In the genomic region with DNA sequence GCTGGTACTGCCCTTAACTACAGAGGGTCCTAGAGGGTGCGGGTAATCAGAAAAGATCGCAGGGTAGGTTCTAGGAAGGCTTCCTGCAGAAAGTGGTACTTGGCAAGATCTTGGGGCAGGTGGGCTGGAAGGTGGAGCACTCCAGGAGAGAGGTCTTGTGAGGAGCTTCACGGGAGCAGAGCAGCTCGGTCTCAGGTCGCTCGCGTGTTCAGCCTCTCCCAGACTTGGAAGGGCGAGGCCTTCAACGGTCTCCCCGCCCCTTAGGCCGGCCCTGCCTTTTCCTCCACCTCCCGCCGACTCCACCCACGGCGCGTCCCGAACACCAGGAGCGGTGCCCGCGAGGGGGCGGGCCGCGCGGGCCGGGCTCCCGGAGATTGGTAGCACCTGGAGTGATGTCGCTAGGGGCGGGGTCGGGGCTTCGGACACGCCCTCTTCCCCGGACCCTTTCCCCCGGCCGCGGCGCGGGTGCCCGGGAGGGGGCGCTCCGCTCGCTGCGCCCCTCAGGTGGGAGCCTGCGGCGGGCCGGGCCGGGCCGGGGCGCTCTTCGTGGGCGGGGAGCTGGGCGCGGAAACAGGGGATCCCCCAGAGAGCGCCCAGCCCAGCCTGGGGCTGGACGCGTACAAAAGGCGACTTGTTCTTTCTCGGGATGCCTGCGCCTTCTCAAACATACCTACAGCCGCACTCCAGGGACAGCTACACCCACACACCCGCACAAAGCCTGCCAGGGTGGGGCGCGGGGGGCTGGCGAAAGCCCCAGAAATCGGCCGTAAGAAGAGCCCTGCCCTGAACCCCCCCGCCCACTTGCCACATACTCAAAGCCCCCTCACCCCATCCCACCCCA, we compare ENCODE assay signal across 8 cellular contexts. TPM values are rescaled to one million over a fixed set of nuclear protein-coding genes. Genes with fewer than 3 reads are reported as not detected.
DNase-seq lines count a peak whose midpoint lies in the region; ATAC-seq and TF ChIP-seq lines count a peak whose summit lies in the region.

No MANE protein-coding gene starts in this region.

- no peaks in the 10 kb centered on the region for H3K9me3 Mint-ChIP-seq in activated naive CD8-positive, alpha-beta T cell treated with anti-CD3 and anti-CD28 coated beads, Interleukin-2, amount 50 U/mL, for 24 hours

- peak; percentile 58 to 90 (median 77) for TF ChIP-seq CTCF in heart left ventricle (IDR thresholded peaks at IDR 0.05)
- peak; percentile 53 to 88 (median 84) for TF ChIP-seq CTCF in uterus (IDR thresholded peaks at IDR 0.05)

- H3K27ac Mint-ChIP-seq in activated naive CD8-positive, alpha-beta T cell treated with anti-CD3 and anti-CD28 coated beads, Interleukin-2, amount 50 U/mL, for 24 hours = peak overlapping the region; percentile 65

- WGBS in heart left ventricle, 4 donors = 5 to 8% (median 6%) methylated on average over 34 to 66 of the region's 66 CpGs

- H3K4me3 ChIP-seq in heart left ventricle (peak overlapping the region in 10 of 12 donors; percentile 6 to 50 (median 42)), uterus (peak overlapping the region in 1 of 2 donors; percentile 31)

- H3K4me1 Mint-ChIP-seq in activated naive CD8-positive, alpha-beta T cell treated with anti-CD3 and anti-CD28 coated beads, Interleukin-2, amount 50 U/mL, for 24 hours = peaks cover 22% of the 10 kb centered on the region

- H3K9me3 ChIP-seq in heart left ventricle = no peaks in the 10 kb centered on the region
- H3K9me3 ChIP-seq in uterus = no peaks in the 10 kb centered on the region

- DNase-seq in EH (ENCODE audit: low read depth) (peak; percentile 94), Kasumi-1 (lab: John Stamatoyannopoulos, UW) (peak; percentile 64 to 74), SW 1271 (lab: John Stamatoyannopoulos, UW) (peak; percentile 67 to 84), heart left ventricle (peak; percentile 95 to 97 (median 96)), pulmonary artery endothelial cell (ENCODE audit: low read depth, low spot score) (peak; percentile 52), uterus (peak; percentile 96 to 98)
- peak; percentile 94 for DNase-seq in activated naive CD8-positive, alpha-beta T cell treated with anti-CD3 and anti-CD28 coated beads, Interleukin-2, amount 50 U/mL, for 24 hours

- H3K4me1 ChIP-seq in heart left ventricle = peaks cover 40 to 100% (median 96%) of the 10 kb centered on the region in 12 donors
- peaks cover 24 to 65% of the 10 kb centered on the region in 2 donors for H3K4me1 ChIP-seq in uterus

- intact Hi-C loops in heart left ventricle (cut with DNase I) (loop anchor here in 2 of 10 donors (2.0 to 5.0 kb wide), 2 partner anchors 34 to 41 kb away; no protein-coding TSS in a partner anchor), uterus (cut with DNase I; ENCODE audit: low total_unique reads) (loop anchor here (5.0 kb wide), 1 partner anchor 34 kb away; a partner anchor contains a TSS)

- H3K27ac ChIP-seq in heart left ventricle (peak overlapping the region; percentile 43 to 99 (median 94)), uterus (peak overlapping the region; percentile 94 to 97)

- H3K27me3 ChIP-seq in heart left ventricle = no peaks in the 10 kb centered on the region
- no peaks in the 10 kb centered on the region for H3K27me3 ChIP-seq in uterus

- H3K27me3 Mint-ChIP-seq in activated naive CD8-positive, alpha-beta T cell treated with anti-CD3 and anti-CD28 coated beads, Interleukin-2, amount 50 U/mL, for 24 hours = no peaks in the 10 kb centered on the region

- no peaks in the 10 kb centered on the region for H3K36me3 ChIP-seq in heart left ventricle
- H3K36me3 ChIP-seq in uterus = no peaks in the 10 kb centered on the region

- H3K36me3 Mint-ChIP-seq in activated naive CD8-positive, alpha-beta T cell treated with anti-CD3 and anti-CD28 coated beads, Interleukin-2, amount 50 U/mL, for 24 hours (ENCODE audit: low read depth) = no peaks in the 10 kb centered on the region

- peak; percentile 81 for ATAC-seq in GM21825 (IDR thresholded peaks at IDR 0.05; ENCODE audit: unreplicated experiment)
- peak; percentile 93 for ATAC-seq in activated naive CD8-positive, alpha-beta T cell treated with anti-CD3 and anti-CD28 coated beads, Interleukin-2, amount 50 U/mL, for 24 hours
- peak; percentile 71 to 86 (median 80) for ATAC-seq in heart left ventricle

- TF ChIP-seq POLR2A in heart left ventricle (IDR thresholded peaks at IDR 0.05) = peak in 1 of 2 donors; percentile 59
- peak; percentile 67 to 80 for TF ChIP-seq POLR2A in uterus (IDR thresholded peaks at IDR 0.05)

- H3K4me3 Mint-ChIP-seq in activated naive CD8-positive, alpha-beta T cell treated with anti-CD3 and anti-CD28 coated beads, Interleukin-2, amount 50 U/mL, for 24 hours = peak overlapping the region; percentile 70

RNA-seq across cellular contexts. Expression of a gene that starts 35.5 kb away (rescaled TPM):
- total RNA-seq in heart left ventricle (10 to 100 TPM; 29.2 to 50.2 (median 42.1) TPM), pulmonary artery endothelial cell (4.3 and 7.0 TPM in 2 replicates), uterus (100 to 1,000 TPM in 1 of 4 donors, 10 to 100 TPM in 3; 11.2 to 179 (median 50.7) TPM)
- 10 to 100 TPM; 25.8 to 48.4 TPM for polyA plus RNA-seq in heart left ventricle
